ENCODE assay signal across 8 cellular contexts in the genomic region with DNA sequence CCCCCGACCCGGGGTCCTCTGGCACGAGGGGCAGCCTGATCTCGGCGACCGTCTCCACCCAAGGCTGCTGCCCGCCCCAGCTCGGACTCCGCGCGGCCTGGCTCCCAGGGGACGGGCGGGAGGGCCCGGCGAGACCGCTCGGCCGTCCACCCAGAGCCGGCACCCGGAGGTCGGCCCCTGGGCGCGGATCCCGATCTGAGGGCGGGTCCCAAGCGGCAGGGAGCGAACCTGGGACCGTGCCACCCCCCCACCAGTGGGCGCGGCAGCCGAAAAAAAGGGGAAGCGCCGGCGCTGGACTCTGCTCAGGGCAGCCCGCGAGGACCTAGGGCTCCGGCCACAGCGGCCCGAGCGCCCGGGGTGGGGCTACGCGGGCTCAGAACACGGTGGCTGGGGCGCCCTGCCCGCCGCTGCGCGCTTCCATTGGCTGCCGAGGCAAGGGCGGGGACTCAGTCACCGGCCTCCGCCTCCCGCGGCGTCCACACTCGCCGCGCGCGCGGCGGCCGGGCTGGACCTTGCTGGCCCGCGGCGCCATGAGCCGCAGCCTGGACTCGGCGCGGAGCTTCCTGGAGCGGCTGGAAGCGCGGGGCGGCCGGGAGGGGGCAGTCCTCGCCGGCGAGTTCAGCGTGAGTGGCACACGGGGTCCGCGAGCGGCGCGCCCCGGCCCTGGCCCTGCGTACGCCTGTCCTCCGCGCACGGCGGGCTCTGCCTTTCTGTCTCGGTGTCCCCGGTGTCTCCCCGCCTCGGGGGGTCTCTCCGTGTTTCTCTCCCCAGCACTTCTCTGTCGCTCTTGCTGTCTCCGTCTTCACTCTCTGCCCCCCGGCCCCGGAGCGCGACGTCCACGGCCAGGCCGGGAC. TPM values are rescaled to one million over a fixed set of nuclear protein-coding genes. Genes with fewer than 3 reads are reported as not detected.
A peak's percentile ranks its signal among the peaks of the same experiment; 100 is the strongest.
DNase-seq lines count a peak whose midpoint lies in the region; ATAC-seq and FAIRE-seq lines count a peak whose summit lies in the region.

A gene with protein sequence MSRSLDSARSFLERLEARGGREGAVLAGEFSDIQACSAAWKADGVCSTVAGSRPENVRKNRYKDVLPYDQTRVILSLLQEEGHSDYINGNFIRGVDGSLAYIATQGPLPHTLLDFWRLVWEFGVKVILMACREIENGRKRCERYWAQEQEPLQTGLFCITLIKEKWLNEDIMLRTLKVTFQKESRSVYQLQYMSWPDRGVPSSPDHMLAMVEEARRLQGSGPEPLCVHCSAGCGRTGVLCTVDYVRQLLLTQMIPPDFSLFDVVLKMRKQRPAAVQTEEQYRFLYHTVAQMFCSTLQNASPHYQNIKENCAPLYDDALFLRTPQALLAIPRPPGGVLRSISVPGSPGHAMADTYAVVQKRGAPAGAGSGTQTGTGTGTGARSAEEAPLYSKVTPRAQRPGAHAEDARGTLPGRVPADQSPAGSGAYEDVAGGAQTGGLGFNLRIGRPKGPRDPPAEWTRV (plus strand): TSS at position 479 of the 854 bp plus-strand sequence. CDS start 52 bp downstream, at position 531.

- H3K4me1 ChIP-seq in small intestine (ENCODE audit: control insufficient read depth in 2 of 2, insufficient read depth in 1 of 2, low read depth in 1 of 2, low read length in 1 of 2): no peaks in the 10 kb centered on the region

- H3K27ac ChIP-seq in small intestine (ENCODE audit: low read depth in 1 of 2, low read length in 1 of 2): peak within 1 kb of the TSS; percentile 86 to 91

- H3K36me3 ChIP-seq in small intestine (ENCODE audit: control insufficient read depth in 2 of 2, insufficient read depth in 2 of 2, low read length in 2 of 2): no peaks in the 10 kb centered on the region

- FAIRE-seq in small intestine (lab: Jason Lieb, UNC): no peak

- in situ Hi-C loops in ACHN (cut with HindIII; ENCODE audit: low pct_ligation_motif_present, low pct_unique_long_range_greater_than_20kb, low sequenced_read_pairs): no loop called here

- WGBS in small intestine, 3 donors: 0 to 1% (median 0%) methylated on average over 47 to 107 of the region's 107 CpGs

- no peaks in the 10 kb centered on the region for H3K27me3 ChIP-seq in small intestine (ENCODE audit: control insufficient read depth in 2 of 2, insufficient read depth in 2 of 2, low read length in 2 of 2)

- ATAC-seq in GM18502 (IDR thresholded peaks at IDR 0.05; ENCODE audit: poor library complexity, unreplicated experiment) (peak; percentile 89), HG02884 (IDR thresholded peaks at IDR 0.05; ENCODE audit: unreplicated experiment) (peak; percentile 95)

- H3K4me3 ChIP-seq in small intestine (ENCODE audit: low read depth in 1 of 2, low read length in 2 of 2): peak within 1 kb of the TSS; percentile 65 to 66

- H3K9me3 ChIP-seq in small intestine (ENCODE audit: control insufficient read depth, low read depth): no peaks in the 10 kb centered on the region

- DNase-seq in ACHN (peak; percentile 95), NCI-H2107 (lab: John Stamatoyannopoulos, UW) (peak; percentile 35), UCSD-AML1 (lab: John Stamatoyannopoulos, UW; ENCODE audit: unreplicated experiment) (peak; percentile 86), inferior parietal cortex (ENCODE audit: extremely low spot score) (peak; percentile 82), small intestine (peak; percentile 90)
- peak; percentile 45 for DNase-seq in central memory CD4-positive, alpha-beta T cell

RNA-seq across cellular contexts. Expression of the gene that starts here (rescaled TPM):
- 100 to 1,000 TPM in 1 of 3 donors, 10 to 100 TPM in 2; 58.6 to 105 (median 63.2) TPM for polyA plus RNA-seq in small intestine

Comparison
In these comparisons a context has a peak if more than half of its experiments do, and no peak if none do; other contexts are left out.
1. Peak in every context shown above with its lines: DNase-seq, ATAC-seq, H3K4me3 ChIP-seq and H3K27ac ChIP-seq.
2. DNase-seq: peak in every context shown above with its lines; median percentile 95 in ACHN; 90 in small intestine; 86 in UCSD-AML1; 82 in inferior parietal cortex; 45 in central memory CD4-positive, alpha-beta T cell; 35 in NCI-H2107.